ENCODE assay signal across 3 cellular contexts in the genomic region with DNA sequence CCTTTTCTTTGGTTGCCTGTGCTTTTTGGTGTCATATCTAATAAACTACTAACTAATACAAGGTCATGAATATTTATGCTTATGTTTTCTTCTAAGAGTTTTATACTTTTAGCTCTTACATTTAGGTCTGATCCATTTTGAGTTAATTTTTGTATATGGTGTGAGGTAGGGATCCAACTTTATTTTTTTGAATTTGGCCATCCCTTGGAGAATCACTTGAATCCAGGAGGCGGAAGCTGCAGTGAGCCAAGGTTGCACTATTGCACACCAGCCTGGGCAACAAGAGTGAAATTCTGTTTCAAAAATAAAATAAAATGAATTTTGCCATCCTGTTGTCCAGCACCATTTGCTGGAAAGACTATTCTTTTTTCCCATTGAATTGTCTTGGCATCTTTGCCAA.
A peak's percentile ranks its signal among the peaks of the same experiment; 100 is the strongest.
TF ChIP-seq lines count a peak whose summit lies in the region.

No MANE protein-coding gene starts in this region.

TF ChIP-seq in HepG2, 621 proteins besides CTCF, POLR2A, EP300 and RAD21:
- TF ChIP-seq SIX4 (CRISPR knock-in tag; IDR thresholded peaks at IDR 0.05) (no peak), ZNF83 (CRISPR knock-in tag; IDR thresholded peaks at IDR 0.05; ENCODE audit: borderline replicate concordance) (no peak), U2AF2 (IDR thresholded peaks at IDR 0.05; ENCODE audit: low read depth, low read length) (no peak), ZNF10 (CRISPR knock-in tag; IDR thresholded peaks at IDR 0.05; ENCODE audit: borderline replicate concordance, low read depth) (peak; percentile 88; the same call in 1 of the 2 replicates)

TF ChIP-seq in HEK293, 187 proteins besides CTCF, POLR2A, EP300 and RAD21:
- TF ChIP-seq ZNF19 (tag by site-specific recombination; IDR thresholded peaks at IDR 0.05; ENCODE audit: low read depth) (no peak), ZNF394 (tag by site-specific recombination; IDR thresholded peaks at IDR 0.05; ENCODE audit: borderline replicate concordance) (no peak), SETDB1 (IDR thresholded peaks at IDR 0.05; ENCODE audit: insufficient read length, low read length) (peak; percentile 74)

TF ChIP-seq in K562, 482 proteins besides CTCF, POLR2A, EP300 and RAD21:
- TF ChIP-seq, protein P1, sequence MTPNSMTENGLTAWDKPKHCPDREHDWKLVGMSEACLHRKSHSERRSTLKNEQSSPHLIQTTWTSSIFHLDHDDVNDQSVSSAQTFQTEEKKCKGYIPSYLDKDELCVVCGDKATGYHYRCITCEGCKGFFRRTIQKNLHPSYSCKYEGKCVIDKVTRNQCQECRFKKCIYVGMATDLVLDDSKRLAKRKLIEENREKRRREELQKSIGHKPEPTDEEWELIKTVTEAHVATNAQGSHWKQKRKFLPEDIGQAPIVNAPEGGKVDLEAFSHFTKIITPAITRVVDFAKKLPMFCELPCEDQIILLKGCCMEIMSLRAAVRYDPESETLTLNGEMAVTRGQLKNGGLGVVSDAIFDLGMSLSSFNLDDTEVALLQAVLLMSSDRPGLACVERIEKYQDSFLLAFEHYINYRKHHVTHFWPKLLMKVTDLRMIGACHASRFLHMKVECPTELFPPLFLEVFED (CRISPR knock-in tag; conservative IDR thresholded peaks at IDR 0.05), result no peak
- TF ChIP-seq XRCC3 (IDR thresholded peaks at IDR 0.05), result no peak
- TF ChIP-seq TRIM24 (IDR thresholded peaks at IDR 0.05), result peak in 1 of 2 experiments; percentile 69; a peak in 1 of 4 replicates
- TF ChIP-seq CBX5 (IDR thresholded peaks at IDR 0.05; ENCODE audit: borderline replicate concordance, low read depth), result peak; percentile 46; the same call in 1 of the 2 replicates
- TF ChIP-seq SP2 (IDR thresholded peaks at IDR 0.05; ENCODE audit: extremely low read depth, low read depth, low read length, poor library complexity, severe bottlenecking), result no peak
- no peak for TF ChIP-seq NFE2 (IDR thresholded peaks at IDR 0.05; ENCODE audit: low read depth)
- no peak for TF ChIP-seq RHOXF2B (CRISPR knock-in tag; conservative IDR thresholded peaks at IDR 0.05)
- TF ChIP-seq, protein P2, sequence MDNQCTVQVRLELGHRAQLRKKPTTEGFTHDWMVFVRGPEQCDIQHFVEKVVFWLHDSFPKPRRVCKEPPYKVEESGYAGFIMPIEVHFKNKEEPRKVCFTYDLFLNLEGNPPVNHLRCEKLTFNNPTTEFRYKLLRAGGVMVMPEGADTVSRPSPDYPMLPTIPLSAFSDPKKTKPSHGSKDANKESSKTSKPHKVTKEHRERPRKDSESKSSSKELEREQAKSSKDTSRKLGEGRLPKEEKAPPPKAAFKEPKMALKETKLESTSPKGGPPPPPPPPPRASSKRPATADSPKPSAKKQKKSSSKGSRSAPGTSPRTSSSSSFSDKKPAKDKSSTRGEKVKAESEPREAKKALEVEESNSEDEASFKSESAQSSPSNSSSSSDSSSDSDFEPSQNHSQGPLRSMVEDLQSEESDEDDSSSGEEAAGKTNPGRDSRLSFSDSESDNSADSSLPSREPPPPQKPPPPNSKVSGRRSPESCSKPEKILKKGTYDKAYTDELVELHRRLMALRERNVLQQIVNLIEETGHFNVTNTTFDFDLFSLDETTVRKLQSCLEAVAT (IDR thresholded peaks at IDR 0.05), result no peak
- TF ChIP-seq, protein P3, sequence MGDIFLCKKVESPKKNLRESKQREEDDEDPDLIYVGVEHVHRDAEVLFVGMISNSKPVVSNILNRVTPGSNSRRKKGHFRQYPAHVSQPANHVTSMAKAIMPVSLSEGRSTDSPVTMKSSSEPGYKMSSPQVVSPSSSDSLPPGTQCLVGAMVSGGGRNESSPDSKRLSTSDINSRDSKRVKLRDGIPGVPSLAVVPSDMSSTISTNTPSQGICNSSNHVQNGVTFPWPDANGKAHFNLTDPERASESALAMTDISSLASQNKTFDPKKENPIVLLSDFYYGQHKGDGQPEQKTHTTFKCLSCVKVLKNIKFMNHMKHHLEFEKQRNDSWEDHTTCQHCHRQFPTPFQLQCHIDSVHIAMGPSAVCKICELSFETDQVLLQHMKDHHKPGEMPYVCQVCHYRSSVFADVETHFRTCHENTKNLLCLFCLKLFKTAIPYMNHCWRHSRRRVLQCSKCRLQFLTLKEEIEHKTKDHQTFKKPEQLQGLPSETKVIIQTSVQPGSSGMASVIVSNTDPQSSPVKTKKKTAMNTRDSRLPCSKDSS (IDR thresholded peaks at IDR 0.05; ENCODE audit: low read depth, partially characterized antibody), result peak; percentile 74
- TF ChIP-seq NCOA6 (IDR thresholded peaks at IDR 0.05), result no peak
- TF ChIP-seq RBBP5 (IDR thresholded peaks at IDR 0.05; ENCODE audit: borderline replicate concordance, insufficient read depth, low read length, poor library complexity, severe bottlenecking), result no peak
- peak in 1 of 2 experiments; percentile 82; a peak in 1 of 3 replicates for TF ChIP-seq CBX3 (IDR thresholded peaks at IDR 0.05; ENCODE audit: borderline replicate concordance in 1 of 2, low read length in 2 of 2)
- TF ChIP-seq MYC (IDR thresholded peaks at IDR 0.05; ENCODE audit: low read depth, low read length), result no peak
- TF ChIP-seq MYC (CRISPR knock-in tag; IDR thresholded peaks at IDR 0.05; ENCODE audit: borderline replicate concordance, low read depth), result no peak
- no peak for TF ChIP-seq PHTF2 (CRISPR knock-in tag; IDR thresholded peaks at IDR 0.05)
- TF ChIP-seq ZNF766 (CRISPR knock-in tag; conservative IDR thresholded peaks at IDR 0.05), result no peak
- no peak for TF ChIP-seq ZNF140 (CRISPR knock-in tag; IDR thresholded peaks at IDR 0.05)
- TF ChIP-seq, protein P4, sequence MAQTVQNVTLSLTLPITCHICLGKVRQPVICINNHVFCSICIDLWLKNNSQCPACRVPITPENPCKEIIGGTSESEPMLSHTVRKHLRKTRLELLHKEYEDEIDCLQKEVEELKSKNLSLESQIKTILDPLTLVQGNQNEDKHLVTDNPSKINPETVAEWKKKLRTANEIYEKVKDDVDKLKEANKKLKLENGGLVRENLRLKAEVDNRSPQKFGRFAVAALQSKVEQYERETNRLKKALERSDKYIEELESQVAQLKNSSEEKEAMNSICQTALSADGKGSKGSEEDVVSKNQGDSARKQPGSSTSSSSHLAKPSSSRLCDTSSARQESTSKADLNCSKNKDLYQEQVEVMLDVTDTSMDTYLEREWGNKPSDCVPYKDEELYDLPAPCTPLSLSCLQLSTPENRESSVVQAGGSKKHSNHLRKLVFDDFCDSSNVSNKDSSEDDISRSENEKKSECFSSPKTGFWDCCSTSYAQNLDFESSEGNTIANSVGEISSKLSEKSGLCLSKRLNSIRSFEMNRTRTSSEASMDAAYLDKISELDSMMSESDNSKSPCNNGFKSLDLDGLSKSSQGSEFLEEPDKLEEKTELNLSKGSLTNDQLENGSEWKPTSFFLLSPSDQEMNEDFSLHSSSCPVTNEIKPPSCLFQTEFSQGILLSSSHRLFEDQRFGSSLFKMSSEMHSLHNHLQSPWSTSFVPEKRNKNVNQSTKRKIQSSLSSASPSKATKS (CRISPR knock-in tag; IDR thresholded peaks at IDR 0.05), result no peak
- peak; percentile 67 for TF ChIP-seq TRIM28 (IDR thresholded peaks at IDR 0.05)
- TF ChIP-seq, protein P5, sequence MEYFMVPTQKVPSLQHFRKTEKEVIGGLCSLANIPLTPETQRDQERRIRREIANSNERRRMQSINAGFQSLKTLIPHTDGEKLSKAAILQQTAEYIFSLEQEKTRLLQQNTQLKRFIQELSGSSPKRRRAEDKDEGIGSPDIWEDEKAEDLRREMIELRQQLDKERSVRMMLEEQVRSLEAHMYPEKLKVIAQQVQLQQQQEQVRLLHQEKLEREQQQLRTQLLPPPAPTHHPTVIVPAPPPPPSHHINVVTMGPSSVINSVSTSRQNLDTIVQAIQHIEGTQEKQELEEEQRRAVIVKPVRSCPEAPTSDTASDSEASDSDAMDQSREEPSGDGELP (CRISPR knock-in tag; IDR thresholded peaks at IDR 0.05; ENCODE audit: borderline replicate concordance), result no peak
- TF ChIP-seq, protein P6, sequence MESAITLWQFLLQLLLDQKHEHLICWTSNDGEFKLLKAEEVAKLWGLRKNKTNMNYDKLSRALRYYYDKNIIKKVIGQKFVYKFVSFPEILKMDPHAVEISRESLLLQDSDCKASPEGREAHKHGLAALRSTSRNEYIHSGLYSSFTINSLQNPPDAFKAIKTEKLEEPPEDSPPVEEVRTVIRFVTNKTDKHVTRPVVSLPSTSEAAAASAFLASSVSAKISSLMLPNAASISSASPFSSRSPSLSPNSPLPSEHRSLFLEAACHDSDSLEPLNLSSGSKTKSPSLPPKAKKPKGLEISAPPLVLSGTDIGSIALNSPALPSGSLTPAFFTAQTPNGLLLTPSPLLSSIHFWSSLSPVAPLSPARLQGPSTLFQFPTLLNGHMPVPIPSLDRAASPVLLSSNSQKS (CRISPR knock-in tag; IDR thresholded peaks at IDR 0.05), result no peak
